In the genomic region with DNA sequence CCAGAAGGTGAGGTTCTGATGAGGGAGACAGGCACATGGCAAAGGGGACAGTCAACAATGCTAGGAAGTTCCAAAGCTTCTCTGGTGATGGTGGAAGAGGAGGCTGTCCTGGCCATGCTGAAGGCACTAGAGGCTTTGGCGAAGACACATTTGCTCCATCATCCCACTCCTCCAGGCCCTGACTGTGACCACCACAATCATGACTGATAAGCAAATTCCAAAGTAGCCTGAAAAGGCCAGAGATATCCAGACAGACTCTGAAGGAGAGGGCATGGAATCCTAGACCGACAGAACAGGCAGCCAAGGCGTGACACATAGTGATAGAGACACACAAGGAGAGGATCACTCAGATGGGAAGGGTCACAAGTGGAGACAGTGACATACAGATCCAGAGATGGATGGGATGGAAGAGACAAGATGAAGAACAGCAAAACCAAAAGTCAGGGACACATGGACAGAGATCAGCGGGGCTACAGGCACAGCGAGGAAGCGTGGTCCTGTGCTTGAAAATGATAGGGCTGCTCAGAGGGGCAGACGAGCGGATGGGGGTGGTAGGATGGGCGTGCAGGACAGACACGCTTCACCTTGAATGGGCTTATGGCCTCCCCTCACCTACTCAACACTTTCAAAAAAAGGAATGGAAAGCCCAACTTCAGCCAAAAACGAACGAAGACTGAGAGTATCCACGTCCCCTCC, we compare ENCODE assay signal across 11 cellular contexts. TPM values are rescaled to one million over a fixed set of nuclear protein-coding genes. Genes with fewer than 3 reads are reported as not detected.
DNase-seq lines count a peak whose midpoint lies in the region; ATAC-seq and TF ChIP-seq lines count a peak whose summit lies in the region.
"Had no signal": no experiment of that assay in that cellular context is flagged by ENCODE, and none has a peak within 500 bp of the region (broad histone marks: within the 10 kb centered on the region; RNA-seq: fewer than 3 reads in every experiment).

No MANE protein-coding gene starts in this region.

- intact Hi-C loops in testis (cut with DNase I; ENCODE audit: low total_unique reads) = no loop called here

- 27% methylated on average over 13 of the region's 13 CpGs for WGBS in testis, 2 donors

- H3K36me3 ChIP-seq in HUES48 (ENCODE audit: control insufficient read depth, insufficient read depth, low read length) = peaks cover 4% of the 10 kb centered on the region; the same call in 1 of the 2 replicates
- no peaks in the 10 kb centered on the region for H3K36me3 ChIP-seq in testis (ENCODE audit: low read depth, missing control alignments)

- no peaks in the 10 kb centered on the region for H3K36me3 Mint-ChIP-seq in glutamatergic neuron (ENCODE audit: unreplicated experiment)
- H3K36me3 Mint-ChIP-seq: naive thymus-derived CD8-positive, alpha-beta T cell had no signal

- H3K27me3 ChIP-seq in HUES48 (ENCODE audit: control insufficient read depth, insufficient read depth, low read length) = no peaks in the 10 kb centered on the region
- H3K27me3 ChIP-seq in layer of hippocampus (ENCODE audit: control insufficient read depth, insufficient read depth, low read length) = no peaks in the 10 kb centered on the region
- H3K27me3 ChIP-seq in testis = no peaks in the 10 kb centered on the region

- TF ChIP-seq CTCF in astrocyte of the spinal cord (IDR thresholded peaks at IDR 0.05; ENCODE audit: low read depth, low read length) (no peak), testis (IDR thresholded peaks at IDR 0.05) (no peak), glutamatergic neuron (IDR thresholded peaks at IDR 0.05; ENCODE audit: partially characterized antibody, unreplicated experiment) (no peak), GM10266 (IDR thresholded peaks at IDR 0.05; ENCODE audit: control insufficient read depth, insufficient read depth, low read depth, missing control alignments) (no peak)

- H3K27me3 Mint-ChIP-seq in glutamatergic neuron (ENCODE audit: unreplicated experiment) = peaks cover 13% of the 10 kb centered on the region
- H3K27me3 Mint-ChIP-seq: activated CD4-positive, alpha-beta T cell treated with anti-CD3 and anti-CD28 coated beads, Interleukin-2, amount 10 ng/mL, durations not matched to agents 24 days and 14 days; naive thymus-derived CD8-positive, alpha-beta T cell had no signal

- H3K9ac ChIP-seq in HUES48 (ENCODE audit: low read depth, low read length) = peak overlapping the region; percentile 83; the same call in 1 of the 2 replicates

- no peak for DNase-seq in astrocyte of the spinal cord (ENCODE audit: low read depth, low spot score)
- no peak for DNase-seq in testis
- no peak for DNase-seq in glutamatergic neuron
- no peak for DNase-seq in NCI-H748 (lab: John Stamatoyannopoulos, UW; ENCODE audit: unreplicated experiment)
- DNase-seq in GM10266 (ENCODE audit: extremely low spot score) = no peak
- DNase-seq: naive thymus-derived CD8-positive, alpha-beta T cell had no signal

- H3K4me1 ChIP-seq in HUES48 (ENCODE audit: control insufficient read depth, insufficient read depth, low read length) (peaks cover 56% of the 10 kb centered on the region), testis (peaks cover 14% of the 10 kb centered on the region)

- no peak for TF ChIP-seq POLR2A in testis (IDR thresholded peaks at IDR 0.05)

- H3K9me3 ChIP-seq in HUES48 (ENCODE audit: control insufficient read depth, insufficient read depth, low read length) (no peaks in the 10 kb centered on the region), testis (no peaks in the 10 kb centered on the region)

- H3K27ac ChIP-seq in HUES48 (ENCODE audit: low read depth, low read length) = peak overlapping the region; percentile 87
- peak overlapping the region; percentile 73 for H3K27ac ChIP-seq in layer of hippocampus (ENCODE audit: low read depth, low read length)
- H3K27ac ChIP-seq in testis = no peak overlapping the region

- in situ Hi-C loops in astrocyte of the spinal cord (cut with HindIII; ENCODE audit: low sequenced_read_pairs) = no loop called here

- H3K27ac Mint-ChIP-seq in glutamatergic neuron (ENCODE audit: unreplicated experiment) = no peak overlapping the region
- H3K27ac Mint-ChIP-seq: dendritic cell treated with granulocyte-macrophage colony-stimulating factor and Interleukin-4, amounts not matched to agents 40 ng/mL and 50 ng/mL, for 4 days had no signal

- peaks cover under 1% of the 10 kb centered on the region for H3K4me1 Mint-ChIP-seq in glutamatergic neuron (ENCODE audit: low read depth, unreplicated experiment)

- H3K9me3 Mint-ChIP-seq in glutamatergic neuron (ENCODE audit: unreplicated experiment) = peaks cover 8% of the 10 kb centered on the region
- H3K9me3 Mint-ChIP-seq: activated CD4-positive, alpha-beta T cell treated with anti-CD3 and anti-CD28 coated beads, Interleukin-2, amount 10 ng/mL, durations not matched to agents 24 days and 14 days; dendritic cell treated with granulocyte-macrophage colony-stimulating factor and Interleukin-4, amounts not matched to agents 40 ng/mL and 50 ng/mL, for 4 days; naive thymus-derived CD8-positive, alpha-beta T cell had no signal

- no peak for ATAC-seq in GM18909 (IDR thresholded peaks at IDR 0.05; ENCODE audit: poor library complexity, unreplicated experiment)

- H3K4me3 Mint-ChIP-seq in glutamatergic neuron (ENCODE audit: unreplicated experiment) = no peak overlapping the region
- H3K4me3 Mint-ChIP-seq: activated CD4-positive, alpha-beta T cell treated with anti-CD3 and anti-CD28 coated beads, Interleukin-2, amount 10 ng/mL, durations not matched to agents 24 days and 14 days; dendritic cell treated with granulocyte-macrophage colony-stimulating factor and Interleukin-4, amounts not matched to agents 40 ng/mL and 50 ng/mL, for 4 days had no signal

- H3K4me3 ChIP-seq in HUES48 (ENCODE audit: low read depth, low read length) = peak overlapping the region; percentile 96
- peak overlapping the region; percentile 69 for H3K4me3 ChIP-seq in astrocyte of the spinal cord (ENCODE audit: low read depth, low read length)
- peak overlapping the region; percentile 53 to 60 for H3K4me3 ChIP-seq in testis

RNA-seq across cellular contexts. Expression of a gene that starts 1.3 kb away (rescaled TPM):
- total RNA-seq in testis (10 to 100 TPM in 1 of 2 donors, 1 to 10 TPM in 1; 9.2 to 21.2 TPM), glutamatergic neuron (ENCODE audit: unreplicated experiment) (39.1 TPM)
- polyA plus RNA-seq in testis (ENCODE audit: insufficient read depth, low read depth, low replicate concordance) = 34.3 TPM

RNA-seq across cellular contexts. Expression of a gene that starts 5.8 kb away (rescaled TPM):
- total RNA-seq in testis (10 to 100 TPM; 25.1 to 34.9 TPM), glutamatergic neuron (ENCODE audit: unreplicated experiment) (19.3 TPM)
- polyA plus RNA-seq in testis (ENCODE audit: insufficient read depth, low read depth, low replicate concordance) = 60.3 TPM

RNA-seq across cellular contexts. Expression of a gene that starts 17.3 kb away (rescaled TPM):
- total RNA-seq in testis = 10 to 100 TPM; 76.9 to 83.4 TPM
- 33.6 TPM for polyA plus RNA-seq in testis (ENCODE audit: insufficient read depth, low read depth, low replicate concordance)
- total RNA-seq in glutamatergic neuron (ENCODE audit: unreplicated experiment) = 105 TPM

RNA-seq across cellular contexts. Expression of a gene that starts 28.3 kb away (rescaled TPM):
- 1 to 10 TPM; 3.6 to 3.9 TPM for total RNA-seq in testis
- polyA plus RNA-seq in testis (ENCODE audit: insufficient read depth, low read depth, low replicate concordance) = 3.4 TPM
- total RNA-seq in glutamatergic neuron (ENCODE audit: unreplicated experiment) = 52.7 TPM
- total RNA-seq: activated CD4-positive, alpha-beta T cell treated with anti-CD3 and anti-CD28 coated beads, Interleukin-2, amount 10 ng/mL, durations not matched to agents 24 days and 14 days; naive thymus-derived CD8-positive, alpha-beta T cell had no signal

Comparison
In these comparisons a context has a peak if more than half of its experiments do, and no peak if none do; other contexts are left out.
1. H3K27ac ChIP-seq: peak in HUES48 (single experiment) and layer of hippocampus (single experiment); none in testis (0 of 2).
2. Peak in every context shown above with its lines, with median percentiles within 50 percentile points of each other: H3K4me3 ChIP-seq.